17 cellular contexts compared by ENCODE assay signal in genomic region chr18:46820863-46821262, GRCh38.
DNase-seq lines count a peak whose midpoint lies in the region; ATAC-seq and TF ChIP-seq lines count a peak whose summit lies in the region.
"Had no signal": no experiment of that assay in that cellular context is flagged by ENCODE, and none has a peak within 500 bp of the region (broad histone marks: within the 10 kb centered on the region; RNA-seq: fewer than 3 reads in every experiment).

No MANE protein-coding gene starts in this region.

- in situ Hi-C loops in gastrocnemius medialis (cut with MboI; ENCODE audit: low sequenced_read_pairs in 4 of 4) = no loop called here

- H3K27me3 ChIP-seq in heart left ventricle (no peaks in the 10 kb centered on the region), mesenchymal stem cell (ENCODE audit: control insufficient read depth in 1 of 2, insufficient read depth in 1 of 2, low read length in 2 of 2) (no peaks in the 10 kb centered on the region), gastrocnemius medialis (no peaks in the 10 kb centered on the region), prostate gland (replicated peaks; ENCODE audit: insufficient read depth) (no peaks in the 10 kb centered on the region)
- H3K27me3 ChIP-seq: BLaER1 treated with 17β-estradiol and CSF1 and Interleukin-3, amounts not matched to agents 10 nM and 100 nM had no signal

- H3K36me3 ChIP-seq in heart left ventricle = peaks cover 0 to 54% (median 2%) of the 10 kb centered on the region in 9 donors
- peaks cover 0 to 37% of the 10 kb centered on the region in 2 experiments for H3K36me3 ChIP-seq in mesenchymal stem cell (ENCODE audit: control insufficient read depth in 1 of 2, insufficient read depth in 2 of 2, low read depth in 1 of 2, low read length in 2 of 2)
- no peaks in the 10 kb centered on the region for H3K36me3 ChIP-seq in gastrocnemius medialis
- no peaks in the 10 kb centered on the region for H3K36me3 ChIP-seq in prostate gland

- H3K9me3 ChIP-seq in heart left ventricle (no peaks in the 10 kb centered on the region), mesenchymal stem cell (ENCODE audit: control insufficient read depth, low read length) (no peaks in the 10 kb centered on the region), gastrocnemius medialis (no peaks in the 10 kb centered on the region), prostate gland (no peaks in the 10 kb centered on the region)
- H3K9me3 ChIP-seq: BLaER1 treated with 17β-estradiol and CSF1 and Interleukin-3, amounts not matched to agents 10 nM and 100 nM; HAP-1 had no signal

- H3K14ac ChIP-seq in mesenchymal stem cell (ENCODE audit: low read length in 2 of 2) = no peak overlapping the region

- H3K23ac ChIP-seq in mesenchymal stem cell (ENCODE audit: low read length in 2 of 2) = no peak overlapping the region

- peak overlapping the region; percentile 15 for H4K91ac ChIP-seq in mesenchymal stem cell (ENCODE audit: low read length)

- H3K4me1 ChIP-seq in heart left ventricle (no peaks in the 10 kb centered on the region), mesenchymal stem cell (ENCODE audit: control insufficient read depth, insufficient read depth, low read depth, low read length) (no peaks in the 10 kb centered on the region), gastrocnemius medialis (peaks cover 14 to 19% of the 10 kb centered on the region in 2 donors), prostate gland (replicated peaks) (no peaks in the 10 kb centered on the region)
- H3K4me1 ChIP-seq: BLaER1 treated with 17β-estradiol and CSF1 and Interleukin-3, amounts not matched to agents 10 nM and 100 nM had no signal

- H3K9ac ChIP-seq in mesenchymal stem cell (ENCODE audit: low read length) = no peak overlapping the region
- H3K9ac ChIP-seq: BLaER1 treated with 17β-estradiol and CSF1 and Interleukin-3, amounts not matched to agents 10 nM and 100 nM had no signal

- peak; percentile 72 to 92 (median 84) for ATAC-seq in heart left ventricle
- peak; percentile 99 to 100 for ATAC-seq in gastrocnemius medialis
- ATAC-seq in HG03159 (IDR thresholded peaks at IDR 0.05; ENCODE audit: unreplicated experiment) = no peak
- ATAC-seq: CD8-positive, alpha-beta T cell had no signal

- TF ChIP-seq CTCF in heart left ventricle (IDR thresholded peaks at IDR 0.05) = no peak
- no peak for TF ChIP-seq CTCF in gastrocnemius medialis (IDR thresholded peaks at IDR 0.05 in 4 of 5, conservative IDR thresholded peaks at IDR 0.05 in 1 of 5)
- no peak for TF ChIP-seq CTCF in prostate gland (IDR thresholded peaks at IDR 0.05)

- H3K79me1 ChIP-seq in mesenchymal stem cell (replicated peaks; ENCODE audit: low read length, poor library complexity, severe bottlenecking) = no peaks in the 10 kb centered on the region

- no peak overlapping the region for H4K8ac ChIP-seq in mesenchymal stem cell (ENCODE audit: low read length)

- H2AFZ ChIP-seq in mesenchymal stem cell (ENCODE audit: low read depth, low read length) = no peak overlapping the region

- peak overlapping the region in 7 of 12 donors; percentile 0 to 49 (median 22) for H3K27ac ChIP-seq in heart left ventricle
- H3K27ac ChIP-seq in mesenchymal stem cell (ENCODE audit: low read length, poor library complexity, severe bottlenecking) = no peak overlapping the region
- H3K27ac ChIP-seq in gastrocnemius medialis = peak overlapping the region; percentile 63 to 73 (median 68)
- H3K27ac ChIP-seq in prostate gland = no peak overlapping the region
- H3K27ac ChIP-seq: BLaER1 treated with 17β-estradiol and CSF1 and Interleukin-3, amounts not matched to agents 10 nM and 100 nM; HL-60 had no signal

- no peak overlapping the region for H2BK120ac ChIP-seq in mesenchymal stem cell (ENCODE audit: low read depth, low read length)

- intact Hi-C loops in heart left ventricle (cut with DNase I) (loop anchor here in 3 of 10 donors (5.0 to 10.0 kb wide), 3 partner anchors 64 to 144 kb away; partner anchors contain the start of gene ST8SIA5 (in 1 of the 3)), cardiac septum (cut with DNase I) (loop anchor here (10.0 kb wide), 1 partner anchor 64 kb away; no protein-coding TSS in a partner anchor), gastrocnemius medialis (cut with DNase I; ENCODE audit: low total_unique reads) (loop anchor here (2.0 kb wide), 1 partner anchor 96 kb away; the partner anchor contains the start of genes KATNAL2 and PIAS2), prostate gland (cut with DNase I) (no loop called here)

- no peak overlapping the region for H2AK5ac ChIP-seq in mesenchymal stem cell (ENCODE audit: low read length, severe bottlenecking)

- no peak overlapping the region for H2BK15ac ChIP-seq in mesenchymal stem cell (ENCODE audit: low read depth, poor library complexity, severe bottlenecking)

- H3K18ac ChIP-seq in mesenchymal stem cell (ENCODE audit: low read depth in 1 of 2, low read length in 2 of 2) = no peak overlapping the region

- H3K4ac ChIP-seq in mesenchymal stem cell (ENCODE audit: low read depth in 1 of 2, low read length in 2 of 2) = no peak overlapping the region

- DNase-seq in heart left ventricle (peak in 2 of 5 donors; percentile 7 to 24), cardiac septum (ENCODE audit: low spot score) (no peak), cerebellar cortex (ENCODE audit: low spot score) (peak; percentile 59), mesenchymal stem cell (no peak), gastrocnemius medialis (peak; percentile 31 to 53), prostate gland (ENCODE audit: low spot score) (no peak), hippocampal formation (lab: John Stamatoyannopoulos, UW) (no peak)
- DNase-seq: Calu3; CD8-positive, alpha-beta T cell; DMS 273 treated with DMSO at 0.1 percent for 48 hours; DMS53; DND-41; EL had no signal

- H3K4me2 ChIP-seq in mesenchymal stem cell (ENCODE audit: low read length, poor library complexity, severe bottlenecking) = no peak overlapping the region
- H3K4me2 ChIP-seq: BLaER1 treated with 17β-estradiol and CSF1 and Interleukin-3, amounts not matched to agents 10 nM and 100 nM had no signal

- peak overlapping the region in 1 of 12 donors; percentile 7 for H3K4me3 ChIP-seq in heart left ventricle
- H3K4me3 ChIP-seq in mesenchymal stem cell (ENCODE audit: insufficient read depth in 1 of 2, low read depth in 1 of 2, low read length in 2 of 2) = no peak overlapping the region
- peak overlapping the region in 1 of 4 donors; percentile 4 for H3K4me3 ChIP-seq in gastrocnemius medialis
- H3K4me3 ChIP-seq in prostate gland = no peak overlapping the region
- H3K4me3 ChIP-seq: BLaER1 treated with 17β-estradiol and CSF1 and Interleukin-3, amounts not matched to agents 10 nM and 100 nM; HAP-1 had no signal

- 48 to 61% (median 58%) methylated on average over 6 of the region's 6 CpGs for WGBS in heart left ventricle, 4 donors
- WGBS in mesenchymal stem cell = 98% methylated on average over 6 of the region's 6 CpGs
- WGBS in prostate gland = 89% methylated on average over 6 of the region's 6 CpGs

- H2BK5ac ChIP-seq in mesenchymal stem cell (ENCODE audit: low read depth, low read length, poor library complexity, severe bottlenecking) = no peak overlapping the region

- TF ChIP-seq POLR2A in heart left ventricle (IDR thresholded peaks at IDR 0.05) = no peak
- TF ChIP-seq POLR2A in gastrocnemius medialis (IDR thresholded peaks at IDR 0.05) = no peak
- no peak for TF ChIP-seq POLR2A in prostate gland (IDR thresholded peaks at IDR 0.05)

- H2BK12ac ChIP-seq in mesenchymal stem cell (ENCODE audit: low read length in 2 of 2) = no peak overlapping the region

Comparison
In these comparisons a context has a peak if more than half of its experiments do, and no peak if none do; other contexts are left out.
1. DNase-seq: peak in cerebellar cortex (single experiment) and gastrocnemius medialis (2 of 2); none in cardiac septum (single experiment), mesenchymal stem cell (single experiment), prostate gland (single experiment) and hippocampal formation (0 of 2).
2. H3K27ac ChIP-seq: peak in heart left ventricle (7 of 12) and gastrocnemius medialis (4 of 4); none in mesenchymal stem cell (single experiment) and prostate gland (0 of 2).